In genomic region chr5:1443145-1443543, GRCh38 we compare ENCODE assay signal across 1 cellular context.
TF ChIP-seq lines count a peak whose summit lies in the region.

No MANE protein-coding gene starts in this region.

TF ChIP-seq in H1, 55 proteins besides CTCF, POLR2A, EP300 and RAD21:
- TF ChIP-seq CHD7 (IDR thresholded peaks at IDR 0.05; ENCODE audit: insufficient replicate concordance, low read length): no peak
- no peak for TF ChIP-seq ATF2 (IDR thresholded peaks at IDR 0.05; ENCODE audit: low read length)
- TF ChIP-seq SIRT6 (IDR thresholded peaks at IDR 0.05; ENCODE audit: low read length): no peak
